Comparison of ENCODE assay signal across 13 cellular contexts in genomic region chr11:6405039-6405667, GRCh38. TPM values are rescaled to one million over a fixed set of nuclear protein-coding genes. Genes with fewer than 3 reads are reported as not detected.
A peak's percentile ranks its signal among the peaks of the same experiment; 100 is the strongest.
DNase-seq lines count a peak whose midpoint lies in the region; ATAC-seq, FAIRE-seq and TF ChIP-seq lines count a peak whose summit lies in the region.
"Had no signal": no experiment of that assay in that cellular context is flagged by ENCODE, and none has a peak within 500 bp of the region (broad histone marks: within the 10 kb centered on the region; RNA-seq: fewer than 3 reads in every experiment).

No MANE protein-coding gene starts in this region.

- H2AFZ ChIP-seq in astrocyte (ENCODE audit: low read depth, low read length): no peak overlapping the region
- no peak overlapping the region for H2AFZ ChIP-seq in HepG2 (ENCODE audit: low read length)

- in situ Hi-C loops in HepG2 (cut with HindIII; ENCODE audit: extremely low pct_ligation_motif_present, low pct_unique_long_range_greater_than_20kb): no loop called here

- H3K9me3 ChIP-seq in astrocyte (ENCODE audit: insufficient read depth, low read depth, low read length) (no peaks in the 10 kb centered on the region), stomach (no peaks in the 10 kb centered on the region), HepG2 (ENCODE audit: low read length) (no peaks in the 10 kb centered on the region)
- H3K9me3 ChIP-seq: heart left ventricle, neutrophil, SJSA1 had no signal

- TF ChIP-seq RAD21 in HepG2 (CRISPR knock-in tag; IDR thresholded peaks at IDR 0.05): no peak

- H3K4me3 ChIP-seq in astrocyte (ENCODE audit: insufficient read depth, low read depth, low read length): no peak overlapping the region
- no peak overlapping the region for H3K4me3 ChIP-seq in stomach
- no peak overlapping the region for H3K4me3 ChIP-seq in HepG2 (replicated peaks in 1 of 3; ENCODE audit: insufficient read depth in 1 of 3, low read depth in 2 of 3, low read length in 3 of 3)
- H3K4me3 ChIP-seq: cardiac muscle cell, heart left ventricle, SJSA1 had no signal

- H3K4me3 Mint-ChIP-seq in activated CD4-positive, alpha-beta T cell treated with anti-CD3 and anti-CD28 coated beads for 36 hours: no peak overlapping the region
- no peak overlapping the region for H3K4me3 Mint-ChIP-seq in astrocyte (ENCODE audit: unreplicated experiment)
- H3K4me3 Mint-ChIP-seq: activated CD8-positive, alpha-beta memory T cell treated with anti-CD3 and anti-CD28 coated beads, Interleukin-2, amount 10 ng/mL, durations not matched to agents 7 days and 5 days had no signal

- H3K4me1 ChIP-seq in astrocyte (ENCODE audit: insufficient read depth, low read length) (peaks cover 15% of the 10 kb centered on the region), stomach (peaks cover 0 to 22% (median 13%) of the 10 kb centered on the region in 4 donors), HepG2 (ENCODE audit: insufficient read depth, low read length) (peaks cover 27% of the 10 kb centered on the region)
- H3K4me1 ChIP-seq: SJSA1 had no signal

- no peaks in the 10 kb centered on the region for H3K79me2 ChIP-seq in astrocyte (ENCODE audit: insufficient read depth, low read length)
- no peaks in the 10 kb centered on the region for H3K79me2 ChIP-seq in HepG2 (ENCODE audit: insufficient read depth, low read length)

- no peak for TF ChIP-seq POLR2A in stomach (IDR thresholded peaks at IDR 0.05)
- no peak for TF ChIP-seq POLR2A in HepG2 (IDR thresholded peaks at IDR 0.05; ENCODE audit: insufficient read depth in 1 of 2, low read depth in 2 of 2, low read length in 2 of 2)

- BruUV-seq in HepG2 (replicated peaks; lab: Mats Ljungman, UMichigan): no TSS peak

- H3K36me3 ChIP-seq in astrocyte (ENCODE audit: insufficient read depth, low read length) (no peaks in the 10 kb centered on the region), stomach (peaks cover 15 to 58% (median 44%) of the 10 kb centered on the region in 4 donors), HepG2 (replicated peaks in 1 of 2; ENCODE audit: control insufficient read depth in 1 of 2, insufficient read depth in 2 of 2, low read length in 2 of 2) (no peaks in the 10 kb centered on the region)
- H3K36me3 ChIP-seq: neutrophil, SJSA1 had no signal

- POLR2A ChIA-PET in activated CD4-positive, alpha-beta T cell treated with anti-CD3 and anti-CD28 coated beads for 36 hours (lab: Charles Lee): interaction anchor here (1.8 kb wide), 1 partner anchor 9 kb away, joined by 5 read pairs; no protein-coding TSS in a partner anchor
- POLR2A ChIA-PET in HepG2 (lab: Yijun Ruan, JAX): no interaction called here

- peak; percentile 18 for DNase-seq in activated CD4-positive, alpha-beta T cell treated with anti-CD3 and anti-CD28 coated beads for 36 hours
- DNase-seq in activated CD4-positive, alpha-beta T cell treated with anti-CD3 and anti-CD28 coated beads for 4 hours: no peak
- DNase-seq in astrocyte (ENCODE audit: low read depth): peak; percentile 25
- peak; percentile 50 for DNase-seq in iris pigment epithelial cell (ENCODE audit: low read depth)
- peak; percentile 38 for DNase-seq in stomach
- DNase-seq in NCI-H226: no peak
- DNase-seq in HepG2 (ENCODE audit: low spot score): no peak
- no peak for DNase-seq in putamen (ENCODE audit: low spot score)
- DNase-seq: heart left ventricle had no signal

- TF ChIP-seq CTCF in astrocyte (IDR thresholded peaks at IDR 0.05; ENCODE audit: insufficient read depth, low read depth, low read length) (no peak), stomach (IDR thresholded peaks at IDR 0.05) (no peak), HepG2 (CRISPR knock-in tag; IDR thresholded peaks at IDR 0.05) (no peak)

- no peak overlapping the region for H3K27ac Mint-ChIP-seq in activated CD4-positive, alpha-beta T cell treated with anti-CD3 and anti-CD28 coated beads for 36 hours
- H3K27ac Mint-ChIP-seq in astrocyte (ENCODE audit: unreplicated experiment): no peak overlapping the region

- CTCF ChIA-PET in activated CD4-positive, alpha-beta T cell treated with anti-CD3 and anti-CD28 coated beads for 36 hours (lab: Charles Lee): interaction anchor here (1.0 to 5.4 kb wide), 2 partner anchors 15 to 37 kb away, joined by 3 to 28 read pairs; partner anchors contain the start of genes HPX and SMPD1
- CTCF ChIA-PET in HepG2 (lab: Yijun Ruan, JAX; ENCODE audit: low intra/inter-chr PET ratio, low total read pairs): no interaction called here

- peaks cover 82% of the 10 kb centered on the region for H3K4me1 Mint-ChIP-seq in activated CD4-positive, alpha-beta T cell treated with anti-CD3 and anti-CD28 coated beads for 36 hours
- peaks cover 15% of the 10 kb centered on the region for H3K4me1 Mint-ChIP-seq in astrocyte (ENCODE audit: low read depth, unreplicated experiment)

- H3K4me2 ChIP-seq in astrocyte (ENCODE audit: low read length) (no peak overlapping the region), HepG2 (ENCODE audit: low read depth, low read length) (no peak overlapping the region)

- no peak for ATAC-seq in activated CD4-positive, alpha-beta T cell treated with anti-CD3 and anti-CD28 coated beads for 36 hours
- ATAC-seq in HepG2: no peak

- WGBS in stomach, 5 donors: 57 to 74% (median 70%) methylated on average over 1 to 13 of the region's 13 CpGs
- 59% methylated on average over 2 of the region's 13 CpGs for WGBS in HepG2 (ENCODE audit: low lambda C conversion rate)

- H3K9ac ChIP-seq in astrocyte (ENCODE audit: low read length) (no peak overlapping the region), HepG2 (ENCODE audit: insufficient read depth, low read depth, low read length) (no peak overlapping the region)

- peaks cover 17% of the 10 kb centered on the region for H3K36me3 Mint-ChIP-seq in activated CD4-positive, alpha-beta T cell treated with anti-CD3 and anti-CD28 coated beads for 36 hours (ENCODE audit: low read depth)
- H3K36me3 Mint-ChIP-seq in astrocyte (ENCODE audit: low read depth, unreplicated experiment): peaks cover 16% of the 10 kb centered on the region

- H3K27me3 ChIP-seq in astrocyte (ENCODE audit: insufficient read depth, low read length) (no peaks in the 10 kb centered on the region), stomach (no peaks in the 10 kb centered on the region), HepG2 (ENCODE audit: control insufficient read depth in 1 of 2, insufficient read depth in 2 of 2, low read length in 2 of 2) (peaks cover 0 to 1% of the 10 kb centered on the region in 2 experiments; a peak in 1 of 5 replicates)
- H3K27me3 ChIP-seq: cardiac muscle cell, heart left ventricle, neutrophil, SJSA1 had no signal

- intact Hi-C loops in activated CD4-positive, alpha-beta T cell treated with anti-CD3 and anti-CD28 coated beads for 36 hours (cut with DNase I, micrococcal nuclease): no loop called here
- intact Hi-C loops in stomach (cut with DNase I; ENCODE audit: low total_unique reads): no loop called here
- intact Hi-C loops in HepG2 (cut with micrococcal nuclease; ENCODE audit: unreplicated experiment): no loop called here

- FAIRE-seq in astrocyte (lab: Jason Lieb, UNC) (no peak), HepG2 (lab: Jason Lieb, UNC) (no peak)

- H3K27me3 Mint-ChIP-seq in activated CD4-positive, alpha-beta T cell treated with anti-CD3 and anti-CD28 coated beads for 36 hours: no peaks in the 10 kb centered on the region
- H3K27me3 Mint-ChIP-seq in astrocyte (ENCODE audit: low read depth, unreplicated experiment): peaks cover 3% of the 10 kb centered on the region
- H3K27me3 Mint-ChIP-seq: activated CD8-positive, alpha-beta memory T cell treated with anti-CD3 and anti-CD28 coated beads, Interleukin-2, amount 10 ng/mL, durations not matched to agents 7 days and 5 days had no signal

- no peak overlapping the region for H3K27ac ChIP-seq in astrocyte (ENCODE audit: low read depth, low read length)
- peak overlapping the region; percentile 3 to 42 (median 34) for H3K27ac ChIP-seq in stomach
- H3K27ac ChIP-seq in HepG2 (ENCODE audit: extremely low read length, insufficient read depth, low read length): no peak overlapping the region
- H3K27ac ChIP-seq: cardiac muscle cell, heart left ventricle, neutrophil, SJSA1 had no signal

- H4K20me1 ChIP-seq in astrocyte (ENCODE audit: insufficient read depth, low read length) (peaks cover 32% of the 10 kb centered on the region), HepG2 (ENCODE audit: insufficient read depth, low read length) (no peaks in the 10 kb centered on the region)

- no peaks in the 10 kb centered on the region for H3K9me3 Mint-ChIP-seq in activated CD4-positive, alpha-beta T cell treated with anti-CD3 and anti-CD28 coated beads for 36 hours (ENCODE audit: low read depth)
- no peaks in the 10 kb centered on the region for H3K9me3 Mint-ChIP-seq in astrocyte (ENCODE audit: unreplicated experiment)

- TF ChIP-seq EP300 in stomach (IDR thresholded peaks at IDR 0.05) (no peak), HepG2 (IDR thresholded peaks at IDR 0.05; ENCODE audit: low read depth in 2 of 2, low read length in 2 of 2) (no peak), HepG2 (CRISPR knock-in tag; IDR thresholded peaks at IDR 0.05; ENCODE audit: borderline replicate concordance) (no peak)

RNA-seq across cellular contexts. Expression of gene APBB1, which starts 13.7 kb away (rescaled TPM):
- total RNA-seq in activated CD4-positive, alpha-beta T cell treated with anti-CD3 and anti-CD28 coated beads for 36 hours: 10 to 100 TPM; 43.2 to 49.8 TPM
- 35.5 and 36.3 TPM in 2 replicates for total RNA-seq in astrocyte
- total RNA-seq in stomach: 10 to 100 TPM; 19.4 to 60.1 (median 26.6) TPM
- polyA plus RNA-seq in stomach: 10 to 100 TPM; 18.8 to 22.8 (median 19.5) TPM
- total RNA-seq in HepG2 (2016; rRNA removed; fragmentation: Illumina TruSeq; extraction: Trizol): 2.4 and 3.5 TPM in 2 replicates
- total RNA-seq in HepG2 (2016; cell fraction: cytosol; rRNA removed; fragmentation: Illumina TruSeq; extraction: Trizol; ENCODE audit: low read depth): 1.0 and 1.7 TPM in 2 replicates
- 2.1 and 2.8 TPM in 2 replicates for total RNA-seq in HepG2 (2016; cell fraction: insoluble cytoplasmic fraction; rRNA removed; fragmentation: Illumina TruSeq; extraction: Trizol)
- total RNA-seq in HepG2 (2016; cell fraction: membrane; rRNA removed; fragmentation: Illumina TruSeq; extraction: Trizol): 1.9 and 2.4 TPM in 2 replicates
- total RNA-seq in HepG2 (2016; cell fraction: nucleus; rRNA removed; fragmentation: Illumina TruSeq; extraction: Trizol): 1.5 and 2.5 TPM in 2 replicates
- 1.7 and 2.4 TPM in 2 replicates for polyA plus RNA-seq in HepG2 (2011; rRNA removed)
- 1.7 and 1.8 TPM in 2 replicates for polyA plus RNA-seq in HepG2 (2011; cell fraction: cytosol; rRNA removed)
- polyA plus RNA-seq in HepG2 (2011; cell fraction: nucleus; rRNA removed): 3.0 and 5.2 TPM in 2 replicates
- 0.78 and 1.0 TPM in 2 replicates for polyA plus RNA-seq in HepG2 (2012)
- 1.1 and 1.3 TPM in 2 replicates for polyA plus RNA-seq in HepG2 (2016; cell fraction: cytosol; fragmentation: Illumina TruSeq; extraction: Trizol; ENCODE audit: low read depth)
- 1.9 and 2.0 TPM in 2 replicates for polyA plus RNA-seq in HepG2 (2016; cell fraction: insoluble cytoplasmic fraction; fragmentation: Illumina TruSeq; extraction: Trizol; ENCODE audit: low read depth)
- 1.4 and 1.5 TPM in 2 replicates for polyA plus RNA-seq in HepG2 (2016; cell fraction: membrane; fragmentation: Illumina TruSeq; extraction: Trizol; ENCODE audit: low read depth)
- polyA plus RNA-seq in HepG2 (2016; cell fraction: nucleus; fragmentation: Illumina TruSeq; extraction: Trizol; ENCODE audit: insufficient read depth, low read depth): 2.7 and 3.0 TPM in 2 replicates
- 0.37 and 2.9 TPM in 2 replicates for polyA minus RNA-seq in HepG2 (2011; rRNA and poly(A)+ RNA removed; ENCODE audit: low replicate concordance)
- 0.44 and 2.0 TPM in 2 replicates for polyA minus RNA-seq in HepG2 (2011; cell fraction: cytosol; rRNA and poly(A)+ RNA removed)
- polyA minus RNA-seq in HepG2 (2011; cell fraction: nucleus; rRNA and poly(A)+ RNA removed): 1.9 and 2.4 TPM in 2 replicates

RNA-seq across cellular contexts. Expression of gene SMPD1, which starts 14.9 kb away (rescaled TPM):
- total RNA-seq in activated CD4-positive, alpha-beta T cell treated with anti-CD3 and anti-CD28 coated beads for 36 hours: 10 to 100 TPM; 13.1 to 14.1 TPM
- total RNA-seq in astrocyte (22.7 and 25.2 TPM in 2 replicates), stomach (10 to 100 TPM in 3 of 5 donors, 1 to 10 TPM in 2; 7.6 to 66.9 (median 31.4) TPM), HepG2 (2016; rRNA removed; fragmentation: Illumina TruSeq; extraction: Trizol) (5.3 and 8.4 TPM in 2 replicates)
- polyA plus RNA-seq in stomach (10 to 100 TPM; 16.0 to 20.2 (median 16.9) TPM), HepG2 (2011; rRNA removed) (6.3 and 9.2 TPM in 2 replicates)
- total RNA-seq in HepG2 (2016; cell fraction: cytosol; rRNA removed; fragmentation: Illumina TruSeq; extraction: Trizol; ENCODE audit: low read depth): 3.1 and 3.7 TPM in 2 replicates
- total RNA-seq in HepG2 (2016; cell fraction: insoluble cytoplasmic fraction; rRNA removed; fragmentation: Illumina TruSeq; extraction: Trizol): 3.9 and 9.3 TPM in 2 replicates
- 7.2 TPM in 2 replicates for total RNA-seq in HepG2 (2016; cell fraction: membrane; rRNA removed; fragmentation: Illumina TruSeq; extraction: Trizol)
- total RNA-seq in HepG2 (2016; cell fraction: nucleus; rRNA removed; fragmentation: Illumina TruSeq; extraction: Trizol): 7.5 and 7.8 TPM in 2 replicates
- 6.7 and 8.2 TPM in 2 replicates for polyA plus RNA-seq in HepG2 (2011; cell fraction: cytosol; rRNA removed)
- 5.6 and 6.2 TPM in 2 replicates for polyA plus RNA-seq in HepG2 (2011; cell fraction: nucleus; rRNA removed)
- polyA plus RNA-seq in HepG2 (2012): 5.3 and 6.5 TPM in 2 replicates
- 3.8 and 4.6 TPM in 2 replicates for polyA plus RNA-seq in HepG2 (2016; cell fraction: cytosol; fragmentation: Illumina TruSeq; extraction: Trizol; ENCODE audit: low read depth)
- 4.9 and 6.3 TPM in 2 replicates for polyA plus RNA-seq in HepG2 (2016; cell fraction: insoluble cytoplasmic fraction; fragmentation: Illumina TruSeq; extraction: Trizol; ENCODE audit: low read depth)
- 8.5 and 9.0 TPM in 2 replicates for polyA plus RNA-seq in HepG2 (2016; cell fraction: membrane; fragmentation: Illumina TruSeq; extraction: Trizol; ENCODE audit: low read depth)
- polyA plus RNA-seq in HepG2 (2016; cell fraction: nucleus; fragmentation: Illumina TruSeq; extraction: Trizol; ENCODE audit: insufficient read depth, low read depth): 16.3 TPM in 2 replicates
- polyA minus RNA-seq in HepG2 (2011; rRNA and poly(A)+ RNA removed; ENCODE audit: low replicate concordance): 5.4 and 13.1 TPM in 2 replicates
- 4.3 and 5.8 TPM in 2 replicates for polyA minus RNA-seq in HepG2 (2011; cell fraction: cytosol; rRNA and poly(A)+ RNA removed)
- 1.7 and 2.2 TPM in 2 replicates for polyA minus RNA-seq in HepG2 (2011; cell fraction: nucleus; rRNA and poly(A)+ RNA removed)

RNA-seq across cellular contexts. Expression of gene HPX, which starts 35.6 kb away (rescaled TPM):
- under 1 TPM; 0.16 to 0.33 TPM for total RNA-seq in activated CD4-positive, alpha-beta T cell treated with anti-CD3 and anti-CD28 coated beads for 36 hours
- total RNA-seq in astrocyte: 1.7 and 1.9 TPM in 2 replicates
- total RNA-seq in stomach: 10 to 100 TPM in 1 of 5 donors, not detected in 4; 27.2 TPM
- 1 to 10 TPM in 2 of 3 donors, under 1 TPM in 1; 0.31 to 2.0 (median 1.5) TPM for polyA plus RNA-seq in stomach
- total RNA-seq in HepG2 (2016; rRNA removed; fragmentation: Illumina TruSeq; extraction: Trizol): 29.6 and 57.4 TPM in 2 replicates
- total RNA-seq in HepG2 (2016; cell fraction: cytosol; rRNA removed; fragmentation: Illumina TruSeq; extraction: Trizol; ENCODE audit: low read depth): 7.4 and 9.1 TPM in 2 replicates
- 28.5 and 59.2 TPM in 2 replicates for total RNA-seq in HepG2 (2016; cell fraction: insoluble cytoplasmic fraction; rRNA removed; fragmentation: Illumina TruSeq; extraction: Trizol)
- total RNA-seq in HepG2 (2016; cell fraction: membrane; rRNA removed; fragmentation: Illumina TruSeq; extraction: Trizol): 9.6 and 11.3 TPM in 2 replicates
- total RNA-seq in HepG2 (2016; cell fraction: nucleus; rRNA removed; fragmentation: Illumina TruSeq; extraction: Trizol): 60.0 and 62.1 TPM in 2 replicates
- polyA plus RNA-seq in HepG2 (2011; rRNA removed): 6.2 and 9.2 TPM in 2 replicates
- polyA plus RNA-seq in HepG2 (2011; cell fraction: cytosol; rRNA removed): 7.9 and 10.5 TPM in 2 replicates
- polyA plus RNA-seq in HepG2 (2011; cell fraction: nucleus; rRNA removed): 6.2 and 6.6 TPM in 2 replicates
- polyA plus RNA-seq in HepG2 (2012): 1.3 and 1.4 TPM in 2 replicates
- 6.7 and 7.9 TPM in 2 replicates for polyA plus RNA-seq in HepG2 (2016; cell fraction: cytosol; fragmentation: Illumina TruSeq; extraction: Trizol; ENCODE audit: low read depth)
- 28.3 and 32.1 TPM in 2 replicates for polyA plus RNA-seq in HepG2 (2016; cell fraction: insoluble cytoplasmic fraction; fragmentation: Illumina TruSeq; extraction: Trizol; ENCODE audit: low read depth)
- polyA plus RNA-seq in HepG2 (2016; cell fraction: membrane; fragmentation: Illumina TruSeq; extraction: Trizol; ENCODE audit: low read depth): 8.6 and 17.5 TPM in 2 replicates
- polyA plus RNA-seq in HepG2 (2016; cell fraction: nucleus; fragmentation: Illumina TruSeq; extraction: Trizol; ENCODE audit: insufficient read depth, low read depth): 86.2 and 88.6 TPM in 2 replicates
- polyA minus RNA-seq in HepG2 (2011; rRNA and poly(A)+ RNA removed; ENCODE audit: low replicate concordance): 0.26 and 20.4 TPM in 2 replicates
- polyA minus RNA-seq in HepG2 (2011; cell fraction: cytosol; rRNA and poly(A)+ RNA removed): 3.1 and 4.2 TPM in 2 replicates
- polyA minus RNA-seq in HepG2 (2011; cell fraction: nucleus; rRNA and poly(A)+ RNA removed): 4.1 and 4.5 TPM in 2 replicates

Comparison
In these comparisons a context has a peak if more than half of its experiments do, and no peak if none do; other contexts are left out.
1. DNase-seq: peak in activated CD4-positive, alpha-beta T cell treated with anti-CD3 and anti-CD28 coated beads for 36 hours (single experiment), astrocyte (single experiment), iris pigment epithelial cell (single experiment) and stomach (single experiment); none in activated CD4-positive, alpha-beta T cell treated with anti-CD3 and anti-CD28 coated beads for 4 hours (0 of 2), NCI-H226 (single experiment), HepG2 (single experiment) and putamen (single experiment).
2. H3K27ac ChIP-seq: peak in stomach (5 of 5); none in astrocyte (single experiment) and HepG2 (single experiment).